In genomic region chr10:91163709-91164474, GRCh38 we compare ENCODE assay signal across 8 cellular contexts. TPM values are rescaled to one million over a fixed set of nuclear protein-coding genes. Genes with fewer than 3 reads are reported as not detected.
DNase-seq lines count a peak whose midpoint lies in the region; ATAC-seq, FAIRE-seq and TF ChIP-seq lines count a peak whose summit lies in the region.

No MANE protein-coding gene starts in this region.

- H3K27ac ChIP-seq in neutrophil (no peak overlapping the region), substantia nigra (ENCODE audit: low read depth, low read length, poor library complexity, severe bottlenecking) (peak overlapping the region; percentile 93)

- TF ChIP-seq CTCF in neutrophil (IDR thresholded peaks at IDR 0.05), result no peak

- peaks cover 12 to 13% of the 10 kb centered on the region in 2 experiments for H3K4me1 ChIP-seq in neutrophil (ENCODE audit: control insufficient read depth in 1 of 2, insufficient read depth in 1 of 2, low read depth in 1 of 2, low read length in 1 of 2)

- no peaks in the 10 kb centered on the region for H3K36me3 ChIP-seq in neutrophil

- H3K9me3 ChIP-seq in neutrophil, result no peaks in the 10 kb centered on the region

- peaks cover 87% of the 10 kb centered on the region for H3K27me3 ChIP-seq in neutrophil

- ATAC-seq in GM18858 (IDR thresholded peaks at IDR 0.05; ENCODE audit: unreplicated experiment) (peak; percentile 4), HG03025 (IDR thresholded peaks at IDR 0.05; ENCODE audit: low FRiP score, unreplicated experiment) (peak; percentile 30)

- H3K4me3 ChIP-seq in neutrophil (ENCODE audit: low read depth in 1 of 2, low read length in 1 of 2), result peak overlapping the region; percentile 56 to 82

- DNase-seq in RPMI7951 (ENCODE audit: low read depth), result peak; percentile 88
- peak; percentile 79 for DNase-seq in activated naive CD4-positive, alpha-beta T cell treated with Interleukin-2 at 50 U/mL for 16 hours
- peak; percentile 45 to 68 for DNase-seq in frontal cortex (ENCODE audit: low spot score in 2 of 2)
- peak in 34 of 49 donors; percentile 12 to 77 (median 42) for DNase-seq in substantia nigra (lab: John Stamatoyannopoulos, UW)
- no peak for DNase-seq in KBM-7

- in situ Hi-C loops in KBM-7 (cut with MboI; ENCODE audit: low pct_unique_long_range_greater_than_20kb, low sequenced_read_pairs), result no loop called here

- no peak for FAIRE-seq in frontal cortex (lab: Jason Lieb, UNC)

RNA-seq across cellular contexts. Expression of gene PCGF5, which starts 56.6 kb away (rescaled TPM):
- total RNA-seq in RPMI7951 (2014; rRNA removed; shearing (Covaris generic)), result 29.5 and 31.8 TPM in 2 replicates
- 15.5 TPM for total RNA-seq in frontal cortex
